1 cellular context compared by ENCODE assay signal in genomic region chr16:68281368-68282063, GRCh38.
TF ChIP-seq lines count a peak whose summit lies in the region.

No MANE protein-coding gene starts in this region.

TF ChIP-seq in HepG2, 621 proteins besides CTCF, POLR2A, EP300 and RAD21 (continued from another document and continues in another):
- no peak; the same call in 1 of the 2 replicates for TF ChIP-seq ZNF639 (CRISPR knock-in tag; conservative IDR thresholded peaks at IDR 0.05)
- no peak for TF ChIP-seq ZFP82 (CRISPR knock-in tag; IDR thresholded peaks at IDR 0.05; ENCODE audit: borderline replicate concordance)
- TF ChIP-seq HNRNPH1 (optimal IDR thresholded peaks at IDR 0.05; ENCODE audit: low read depth, low read length), result no peak
- TF ChIP-seq ZC3H13 (CRISPR knock-in tag; IDR thresholded peaks at IDR 0.05), result no peak
- no peak for TF ChIP-seq ZNF552 (CRISPR knock-in tag; IDR thresholded peaks at IDR 0.05; ENCODE audit: borderline replicate concordance)
- TF ChIP-seq ZNF605 (CRISPR knock-in tag; IDR thresholded peaks at IDR 0.05), result peak; percentile 84
- TF ChIP-seq ZNF251 (CRISPR knock-in tag; IDR thresholded peaks at IDR 0.05), result no peak
- TF ChIP-seq RXRB (CRISPR knock-in tag; IDR thresholded peaks at IDR 0.05; ENCODE audit: borderline replicate concordance), result peak; percentile 89
- TF ChIP-seq, protein P1, sequence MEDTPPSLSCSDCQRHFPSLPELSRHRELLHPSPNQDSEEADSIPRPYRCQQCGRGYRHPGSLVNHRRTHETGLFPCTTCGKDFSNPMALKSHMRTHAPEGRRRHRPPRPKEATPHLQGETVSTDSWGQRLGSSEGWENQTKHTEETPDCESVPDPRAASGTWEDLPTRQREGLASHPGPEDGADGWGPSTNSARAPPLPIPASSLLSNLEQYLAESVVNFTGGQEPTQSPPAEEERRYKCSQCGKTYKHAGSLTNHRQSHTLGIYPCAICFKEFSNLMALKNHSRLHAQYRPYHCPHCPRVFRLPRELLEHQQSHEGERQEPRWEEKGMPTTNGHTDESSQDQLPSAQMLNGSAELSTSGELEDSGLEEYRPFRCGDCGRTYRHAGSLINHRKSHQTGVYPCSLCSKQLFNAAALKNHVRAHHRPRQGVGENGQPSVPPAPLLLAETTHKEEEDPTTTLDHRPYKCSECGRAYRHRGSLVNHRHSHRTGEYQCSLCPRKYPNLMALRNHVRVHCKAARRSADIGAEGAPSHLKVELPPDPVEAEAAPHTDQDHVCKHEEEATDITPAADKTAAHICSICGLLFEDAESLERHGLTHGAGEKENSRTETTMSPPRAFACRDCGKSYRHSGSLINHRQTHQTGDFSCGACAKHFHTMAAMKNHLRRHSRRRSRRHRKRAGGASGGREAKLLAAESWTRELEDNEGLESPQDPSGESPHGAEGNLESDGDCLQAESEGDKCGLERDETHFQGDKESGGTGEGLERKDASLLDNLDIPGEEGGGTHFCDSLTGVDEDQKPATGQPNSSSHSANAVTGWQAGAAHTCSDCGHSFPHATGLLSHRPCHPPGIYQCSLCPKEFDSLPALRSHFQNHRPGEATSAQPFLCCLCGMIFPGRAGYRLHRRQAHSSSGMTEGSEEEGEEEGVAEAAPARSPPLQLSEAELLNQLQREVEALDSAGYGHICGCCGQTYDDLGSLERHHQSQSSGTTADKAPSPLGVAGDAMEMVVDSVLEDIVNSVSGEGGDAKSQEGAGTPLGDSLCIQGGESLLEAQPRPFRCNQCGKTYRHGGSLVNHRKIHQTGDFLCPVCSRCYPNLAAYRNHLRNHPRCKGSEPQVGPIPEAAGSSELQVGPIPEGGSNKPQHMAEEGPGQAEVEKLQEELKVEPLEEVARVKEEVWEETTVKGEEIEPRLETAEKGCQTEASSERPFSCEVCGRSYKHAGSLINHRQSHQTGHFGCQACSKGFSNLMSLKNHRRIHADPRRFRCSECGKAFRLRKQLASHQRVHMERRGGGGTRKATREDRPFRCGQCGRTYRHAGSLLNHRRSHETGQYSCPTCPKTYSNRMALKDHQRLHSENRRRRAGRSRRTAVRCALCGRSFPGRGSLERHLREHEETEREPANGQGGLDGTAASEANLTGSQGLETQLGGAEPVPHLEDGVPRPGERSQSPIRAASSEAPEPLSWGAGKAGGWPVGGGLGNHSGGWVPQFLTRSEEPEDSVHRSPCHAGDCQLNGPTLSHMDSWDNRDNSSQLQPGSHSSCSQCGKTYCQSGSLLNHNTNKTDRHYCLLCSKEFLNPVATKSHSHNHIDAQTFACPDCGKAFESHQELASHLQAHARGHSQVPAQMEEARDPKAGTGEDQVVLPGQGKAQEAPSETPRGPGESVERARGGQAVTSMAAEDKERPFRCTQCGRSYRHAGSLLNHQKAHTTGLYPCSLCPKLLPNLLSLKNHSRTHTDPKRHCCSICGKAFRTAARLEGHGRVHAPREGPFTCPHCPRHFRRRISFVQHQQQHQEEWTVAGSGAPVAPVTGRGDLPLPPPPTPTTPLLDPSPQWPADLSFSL (CRISPR knock-in tag; IDR thresholded peaks at IDR 0.05), result peak; percentile 36; the same call in 1 of the 2 replicates
- TF ChIP-seq NR2F2 (IDR thresholded peaks at IDR 0.05; ENCODE audit: borderline replicate concordance, low read depth), result peak; percentile 84
- TF ChIP-seq PBX3 (CRISPR knock-in tag; IDR thresholded peaks at IDR 0.05; ENCODE audit: borderline replicate concordance), result no peak
- TF ChIP-seq BHLHE40 (IDR thresholded peaks at IDR 0.05; ENCODE audit: low read length), result peak; percentile 81
- TF ChIP-seq ZMAT3 (CRISPR knock-in tag; conservative IDR thresholded peaks at IDR 0.05), result no peak; the same call in 1 of the 2 replicates
- TF ChIP-seq, protein P2, sequence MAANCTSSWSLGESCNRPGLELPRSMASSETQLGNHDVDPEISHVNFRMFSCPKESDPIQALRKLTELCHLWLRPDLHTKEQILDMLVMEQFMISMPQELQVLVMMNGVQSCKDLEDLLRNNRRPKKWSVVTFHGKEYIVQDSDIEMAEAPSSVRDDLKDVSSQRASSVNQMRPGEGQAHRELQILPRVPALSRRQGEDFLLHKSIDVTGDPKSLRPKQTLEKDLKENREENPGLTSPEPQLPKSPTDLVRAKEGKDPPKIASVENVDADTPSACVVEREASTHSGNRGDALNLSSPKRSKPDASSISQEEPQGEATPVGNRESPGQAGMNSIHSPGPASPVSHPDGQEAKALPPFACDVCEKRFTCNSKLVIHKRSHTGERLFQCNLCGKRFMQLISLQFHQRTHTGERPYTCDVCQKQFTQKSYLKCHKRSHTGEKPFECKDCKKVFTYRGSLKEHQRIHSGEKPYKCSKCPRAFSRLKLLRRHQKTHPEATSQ (CRISPR knock-in tag; IDR thresholded peaks at IDR 0.05; ENCODE audit: borderline replicate concordance), result no peak
- no peak for TF ChIP-seq PCBP1 (IDR thresholded peaks at IDR 0.05; ENCODE audit: borderline replicate concordance, low read depth, low read length)
- peak; percentile 100 for TF ChIP-seq TCF7 (IDR thresholded peaks at IDR 0.05; ENCODE audit: low read depth)
- TF ChIP-seq GABPA (IDR thresholded peaks at IDR 0.05; ENCODE audit: low read depth, low read length), result no peak
- 0 out of 2 replicates have a peak, but pooled peaks have one; percentile 26 for TF ChIP-seq GABPA (CRISPR knock-in tag; IDR thresholded peaks at IDR 0.05; ENCODE audit: low read depth)
- no peak for TF ChIP-seq NR3C1 (CRISPR knock-in tag; IDR thresholded peaks at IDR 0.05)
- TF ChIP-seq JUNB (CRISPR knock-in tag; IDR thresholded peaks at IDR 0.05; ENCODE audit: borderline replicate concordance), result peak; percentile 52; the same call in 1 of the 2 replicates
- TF ChIP-seq ZNF543 (CRISPR knock-in tag; IDR thresholded peaks at IDR 0.05), result peak; percentile 89; the same call in 1 of the 2 replicates
- TF ChIP-seq ZNF329 (CRISPR knock-in tag; IDR thresholded peaks at IDR 0.05; ENCODE audit: low read depth), result no peak
- TF ChIP-seq, protein P3, sequence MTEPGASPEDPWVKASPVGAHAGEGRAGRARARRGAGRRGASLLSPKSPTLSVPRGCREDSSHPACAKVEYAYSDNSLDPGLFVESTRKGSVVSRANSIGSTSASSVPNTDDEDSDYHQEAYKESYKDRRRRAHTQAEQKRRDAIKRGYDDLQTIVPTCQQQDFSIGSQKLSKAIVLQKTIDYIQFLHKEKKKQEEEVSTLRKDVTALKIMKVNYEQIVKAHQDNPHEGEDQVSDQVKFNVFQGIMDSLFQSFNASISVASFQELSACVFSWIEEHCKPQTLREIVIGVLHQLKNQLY (CRISPR knock-in tag; IDR thresholded peaks at IDR 0.05), result peak; percentile 90
- TF ChIP-seq SRSF4 (IDR thresholded peaks at IDR 0.05; ENCODE audit: low read depth, low read length, poor library complexity, severe bottlenecking), result no peak
- peak; percentile 79; the same call in 1 of the 2 replicates for TF ChIP-seq SIN3A (IDR thresholded peaks at IDR 0.05; ENCODE audit: borderline replicate concordance, low read depth, low read length)
- TF ChIP-seq TARDBP (CRISPR knock-in tag; IDR thresholded peaks at IDR 0.05), result peak; percentile 95
- TF ChIP-seq, protein P4, sequence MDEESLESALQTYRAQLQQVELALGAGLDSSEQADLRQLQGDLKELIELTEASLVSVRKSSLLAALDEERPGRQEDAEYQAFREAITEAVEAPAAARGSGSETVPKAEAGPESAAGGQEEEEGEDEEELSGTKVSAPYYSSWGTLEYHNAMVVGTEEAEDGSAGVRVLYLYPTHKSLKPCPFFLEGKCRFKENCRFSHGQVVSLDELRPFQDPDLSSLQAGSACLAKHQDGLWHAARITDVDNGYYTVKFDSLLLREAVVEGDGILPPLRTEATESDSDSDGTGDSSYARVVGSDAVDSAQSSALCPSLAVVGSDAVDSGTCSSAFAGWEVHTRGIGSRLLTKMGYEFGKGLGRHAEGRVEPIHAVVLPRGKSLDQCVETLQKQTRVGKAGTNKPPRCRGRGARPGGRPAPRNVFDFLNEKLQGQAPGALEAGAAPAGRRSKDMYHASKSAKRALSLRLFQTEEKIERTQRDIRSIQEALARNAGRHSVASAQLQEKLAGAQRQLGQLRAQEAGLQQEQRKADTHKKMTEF (CRISPR knock-in tag; IDR thresholded peaks at IDR 0.05), result peak; percentile 95
- no peak for TF ChIP-seq CENPBD1 (CRISPR knock-in tag; IDR thresholded peaks at IDR 0.05; ENCODE audit: borderline replicate concordance, low read depth)
- TF ChIP-seq PHF21A (CRISPR knock-in tag; IDR thresholded peaks at IDR 0.05), result peak; percentile 96
- no peak for TF ChIP-seq AGO1 (IDR thresholded peaks at IDR 0.05; ENCODE audit: low read depth, low read length, poor library complexity, severe bottlenecking)
- no peak for TF ChIP-seq ATRX (CRISPR knock-in tag; IDR thresholded peaks at IDR 0.05; ENCODE audit: borderline replicate concordance)
- TF ChIP-seq MAZ (IDR thresholded peaks at IDR 0.05; ENCODE audit: borderline replicate concordance, low read depth, low read length), result no peak
- peak; percentile 73; the same call in 1 of the 2 replicates for TF ChIP-seq MAZ (CRISPR knock-in tag; IDR thresholded peaks at IDR 0.05; ENCODE audit: low read depth)
- TF ChIP-seq TFDP2 (CRISPR knock-in tag; IDR thresholded peaks at IDR 0.05), result peak; percentile 60; the same call in 1 of the 2 replicates
- peak; percentile 93 for TF ChIP-seq ELF3 (CRISPR knock-in tag; IDR thresholded peaks at IDR 0.05)
- no peak for TF ChIP-seq ZNF367 (CRISPR knock-in tag; IDR thresholded peaks at IDR 0.05; ENCODE audit: borderline replicate concordance)
- TF ChIP-seq ZNF510 (CRISPR knock-in tag; IDR thresholded peaks at IDR 0.05; ENCODE audit: low read depth), result peak; percentile 43; the same call in 1 of the 2 replicates
- TF ChIP-seq HOXA5 (CRISPR knock-in tag; IDR thresholded peaks at IDR 0.05), result no peak
- peak; percentile 85 for TF ChIP-seq ZNF205 (CRISPR knock-in tag; IDR thresholded peaks at IDR 0.05)
- 0 out of 2 replicates have a peak, but pooled peaks have one; percentile 45 for TF ChIP-seq FOXC1 (CRISPR knock-in tag; IDR thresholded peaks at IDR 0.05; ENCODE audit: borderline replicate concordance)
- TF ChIP-seq REXO4 (CRISPR knock-in tag; IDR thresholded peaks at IDR 0.05; ENCODE audit: borderline replicate concordance), result no peak
- TF ChIP-seq MEIS1 (CRISPR knock-in tag; IDR thresholded peaks at IDR 0.05; ENCODE audit: borderline replicate concordance), result peak; percentile 98
- TF ChIP-seq ZNF274 (CRISPR knock-in tag; IDR thresholded peaks at IDR 0.05), result no peak
- TF ChIP-seq ZNF547 (CRISPR knock-in tag; IDR thresholded peaks at IDR 0.05), result no peak
- no peak; the same call in 1 of the 2 replicates for TF ChIP-seq ZNF24 (IDR thresholded peaks at IDR 0.05)
- TF ChIP-seq, protein P5, sequence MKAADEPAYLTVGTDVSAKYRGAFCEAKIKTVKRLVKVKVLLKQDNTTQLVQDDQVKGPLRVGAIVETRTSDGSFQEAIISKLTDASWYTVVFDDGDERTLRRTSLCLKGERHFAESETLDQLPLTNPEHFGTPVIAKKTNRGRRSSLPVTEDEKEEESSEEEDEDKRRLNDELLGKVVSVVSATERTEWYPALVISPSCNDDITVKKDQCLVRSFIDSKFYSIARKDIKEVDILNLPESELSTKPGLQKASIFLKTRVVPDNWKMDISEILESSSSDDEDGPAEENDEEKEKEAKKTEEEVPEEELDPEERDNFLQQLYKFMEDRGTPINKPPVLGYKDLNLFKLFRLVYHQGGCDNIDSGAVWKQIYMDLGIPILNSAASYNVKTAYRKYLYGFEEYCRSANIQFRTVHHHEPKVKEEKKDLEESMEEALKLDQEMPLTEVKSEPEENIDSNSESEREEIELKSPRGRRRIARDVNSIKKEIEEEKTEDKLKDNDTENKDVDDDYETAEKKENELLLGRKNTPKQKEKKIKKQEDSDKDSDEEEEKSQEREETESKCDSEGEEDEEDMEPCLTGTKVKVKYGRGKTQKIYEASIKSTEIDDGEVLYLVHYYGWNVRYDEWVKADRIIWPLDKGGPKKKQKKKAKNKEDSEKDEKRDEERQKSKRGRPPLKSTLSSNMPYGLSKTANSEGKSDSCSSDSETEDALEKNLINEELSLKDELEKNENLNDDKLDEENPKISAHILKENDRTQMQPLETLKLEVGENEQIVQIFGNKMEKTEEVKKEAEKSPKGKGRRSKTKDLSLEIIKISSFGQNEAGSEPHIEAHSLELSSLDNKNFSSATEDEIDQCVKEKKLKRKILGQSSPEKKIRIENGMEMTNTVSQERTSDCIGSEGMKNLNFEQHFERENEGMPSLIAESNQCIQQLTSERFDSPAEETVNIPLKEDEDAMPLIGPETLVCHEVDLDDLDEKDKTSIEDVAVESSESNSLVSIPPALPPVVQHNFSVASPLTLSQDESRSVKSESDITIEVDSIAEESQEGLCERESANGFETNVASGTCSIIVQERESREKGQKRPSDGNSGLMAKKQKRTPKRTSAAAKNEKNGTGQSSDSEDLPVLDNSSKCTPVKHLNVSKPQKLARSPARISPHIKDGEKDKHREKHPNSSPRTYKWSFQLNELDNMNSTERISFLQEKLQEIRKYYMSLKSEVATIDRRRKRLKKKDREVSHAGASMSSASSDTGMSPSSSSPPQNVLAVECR (CRISPR knock-in tag; IDR thresholded peaks at IDR 0.05; ENCODE audit: borderline replicate concordance), result peak; percentile 89
